12 cellular contexts compared by ENCODE assay signal in the genomic region with DNA sequence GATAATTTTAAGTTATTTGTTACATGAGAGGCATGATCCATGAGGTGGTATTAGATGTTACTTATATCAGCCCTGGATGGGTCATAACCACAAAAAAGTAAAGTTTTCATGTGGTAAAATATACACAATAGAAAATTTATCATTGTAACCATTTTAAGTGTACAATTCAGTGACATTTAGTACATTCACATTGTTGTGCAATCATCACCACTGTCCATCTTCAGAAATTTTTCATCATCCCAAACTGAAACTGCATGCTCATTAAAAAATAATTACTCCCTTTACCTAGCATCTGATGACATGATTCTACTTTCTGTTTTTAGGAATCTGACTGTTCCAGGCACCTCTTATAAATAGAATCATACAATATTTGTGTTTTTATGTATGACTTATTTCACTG. TPM values are rescaled to one million over a fixed set of nuclear protein-coding genes. Genes with fewer than 3 reads are reported as not detected.
"Had no signal": no experiment of that assay in that cellular context is flagged by ENCODE, and none has a peak within 500 bp of the region (broad histone marks: within the 10 kb centered on the region; RNA-seq: fewer than 3 reads in every experiment).

No MANE protein-coding gene starts in this region.

- H3K9ac ChIP-seq: GM23248 had no signal

- DNase-seq: GM23248, GOT3, H7, H9, HCEC 1CT, HFFc6 had no signal

- H3K4me2 ChIP-seq: GM23338 had no signal

- H3K4me1 ChIP-seq: HAP-1 had no signal

- H3K36me3 ChIP-seq: HAP-1 had no signal

- FAIRE-seq: H1, H54 had no signal

- H3K27ac ChIP-seq: GM23248 had no signal

- H2AFZ ChIP-seq: GM23248, GM23338 had no signal

- ATAC-seq: GM23338, HCT116 had no signal

- H3K9me3 ChIP-seq: HAP-1 had no signal

- H3K4me3 ChIP-seq: GM23248, GM23338, HAP-1 had no signal

RNA-seq across cellular contexts. Expression of gene GK2, which starts 11.2 kb away (rescaled TPM):
- total RNA-seq: GM23248, GM23338, H1, H4, H7, H9, HFFc6 had no signal
- polyA plus RNA-seq: GM23248, GM23338, H1 had no signal
